Comparison of ENCODE assay signal across 8 cellular contexts in the genomic region with DNA sequence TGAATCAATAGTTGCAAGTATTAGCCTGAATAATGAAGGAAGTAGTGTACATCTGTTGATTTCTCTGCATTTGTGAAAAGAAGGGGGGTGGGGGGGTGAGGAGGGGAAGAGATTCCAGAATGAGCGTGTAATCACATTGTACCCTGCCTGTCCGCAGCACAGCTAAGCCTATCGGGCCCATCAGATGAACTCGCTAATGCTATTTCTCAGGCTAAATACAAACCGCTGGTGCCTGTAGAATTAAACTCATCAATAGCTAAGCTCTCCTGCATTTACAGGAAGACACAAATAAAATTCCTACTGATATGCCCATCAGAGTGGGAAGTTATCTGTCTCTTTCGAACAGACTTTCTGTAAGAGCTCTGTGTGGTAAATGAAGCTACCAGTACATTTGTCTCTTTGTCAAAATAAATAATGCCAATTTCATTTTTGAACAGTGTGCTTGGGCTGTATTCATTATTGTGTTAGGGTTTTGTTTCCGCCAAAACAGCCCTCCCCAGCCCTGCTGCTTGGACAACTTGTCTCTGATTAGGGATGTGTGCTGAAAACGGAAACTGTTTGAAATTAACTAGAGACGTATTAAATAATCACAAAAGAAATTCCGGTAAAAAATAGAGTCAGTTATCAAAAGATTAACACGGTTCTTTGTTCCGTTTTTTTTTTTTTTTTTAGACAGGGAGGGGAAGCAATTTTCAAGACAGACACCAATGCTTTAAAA.
DNase-seq lines count a peak whose midpoint lies in the region; ATAC-seq and TF ChIP-seq lines count a peak whose summit lies in the region.

No MANE protein-coding gene starts in this region.

- no peak for TF ChIP-seq EP300 in esophagus muscularis mucosa (IDR thresholded peaks at IDR 0.05)

- H3K9me3 ChIP-seq in ES-I3 (ENCODE audit: control insufficient read depth, insufficient read depth, low read length), result no peaks in the 10 kb centered on the region
- H3K9me3 ChIP-seq in esophagus muscularis mucosa, result peaks cover 0 to 4% (median 0%) of the 10 kb centered on the region in 4 donors
- no peaks in the 10 kb centered on the region for H3K9me3 ChIP-seq in neural progenitor cell (ENCODE audit: low read depth)
- peaks cover 0 to 9% of the 10 kb centered on the region in 2 donors for H3K9me3 ChIP-seq in left lung

- H3K4me3 Mint-ChIP-seq in neural progenitor cell, result peak overlapping the region; percentile 79

- H3K36me3 Mint-ChIP-seq in neural progenitor cell, result peaks cover 7% of the 10 kb centered on the region

- no peaks in the 10 kb centered on the region for H3K36me3 ChIP-seq in ES-I3 (ENCODE audit: insufficient read depth, low read length)
- no peaks in the 10 kb centered on the region for H3K36me3 ChIP-seq in esophagus muscularis mucosa
- no peaks in the 10 kb centered on the region for H3K36me3 ChIP-seq in neural progenitor cell
- H3K36me3 ChIP-seq in left lung, result no peaks in the 10 kb centered on the region

- no peaks in the 10 kb centered on the region for H3K27me3 ChIP-seq in esophagus muscularis mucosa
- no peaks in the 10 kb centered on the region for H3K27me3 ChIP-seq in neural progenitor cell
- peaks cover 0 to 14% of the 10 kb centered on the region in 2 donors for H3K27me3 ChIP-seq in left lung

- peak overlapping the region; percentile 68 for H3K4me2 ChIP-seq in neural progenitor cell

- H3K9ac ChIP-seq in ES-I3 (ENCODE audit: low read depth, low read length) (peak overlapping the region; percentile 28), neural progenitor cell (no peak overlapping the region)

- H3K79me2 ChIP-seq in neural progenitor cell (ENCODE audit: low read depth), result no peaks in the 10 kb centered on the region

- H3K4me1 ChIP-seq in ES-I3 (ENCODE audit: insufficient read depth, low read length) (peaks cover 40% of the 10 kb centered on the region), esophagus muscularis mucosa (peaks cover 0 to 7% (median 4%) of the 10 kb centered on the region in 4 donors), neural progenitor cell (peaks cover 42% of the 10 kb centered on the region), left lung (peaks cover 0 to 4% of the 10 kb centered on the region in 2 donors)

- H3K27ac Mint-ChIP-seq in neural progenitor cell, result peak overlapping the region; percentile 99

- H3K27ac ChIP-seq in esophagus muscularis mucosa (replicated peaks in 1 of 4), result peak overlapping the region in 2 of 4 donors; percentile 10 to 40
- H3K27ac ChIP-seq in neural progenitor cell, result peak overlapping the region; percentile 94
- H3K27ac ChIP-seq in left lung, result no peak overlapping the region

- intact Hi-C loops in esophagus muscularis mucosa (cut with DNase I) (no loop called here), left lung (cut with DNase I) (no loop called here)

- H3K27me3 Mint-ChIP-seq in neural progenitor cell (ENCODE audit: insufficient read depth, low read depth), result peaks cover 4% of the 10 kb centered on the region

- no peak for TF ChIP-seq CTCF in esophagus muscularis mucosa (IDR thresholded peaks at IDR 0.05)
- no peak for TF ChIP-seq CTCF in neural progenitor cell (IDR thresholded peaks at IDR 0.05)
- TF ChIP-seq CTCF in left lung (IDR thresholded peaks at IDR 0.05), result no peak

- no peak overlapping the region for H2AFZ ChIP-seq in neural progenitor cell (replicated peaks)

- H3F3A ChIP-seq in neural progenitor cell (ENCODE audit: low read depth), result peaks cover 42% of the 10 kb centered on the region

- ATAC-seq in left lung (no peak), HG02798 (IDR thresholded peaks at IDR 0.05; ENCODE audit: poor library complexity, unreplicated experiment) (no peak), GM19351 (IDR thresholded peaks at IDR 0.05; ENCODE audit: unreplicated experiment) (no peak)

- 44% methylated on average over 12 of the region's 12 CpGs for WGBS in esophagus muscularis mucosa

- peaks cover 68% of the 10 kb centered on the region for H3K4me1 Mint-ChIP-seq in neural progenitor cell

- H3K4me3 ChIP-seq in esophagus muscularis mucosa (peak overlapping the region; percentile 5 to 46 (median 33)), neural progenitor cell (peak overlapping the region; percentile 23), left lung (peak overlapping the region in 1 of 2 donors; percentile 17)

- no peak for TF ChIP-seq POLR2A in esophagus muscularis mucosa (IDR thresholded peaks at IDR 0.05; ENCODE audit: low read depth)

- H4K20me1 ChIP-seq in neural progenitor cell (ENCODE audit: low read depth), result no peaks in the 10 kb centered on the region

- DNase-seq in NCI-H345 treated with DMSO at 0.1 percent for 48 hours (lab: John Stamatoyannopoulos, UW; ENCODE audit: unreplicated experiment), result peak; percentile 45
- no peak for DNase-seq in esophagus muscularis mucosa (ENCODE audit: extremely low spot score)
- DNase-seq in neural progenitor cell (ENCODE audit: low spot score), result peak; percentile 77
- DNase-seq in left lung, result no peak
- no peak for DNase-seq in stimulated activated naive CD4-positive, alpha-beta T cell treated with Interleukin-2 at 50 U/mL for 16 hours (lab: John Stamatoyannopoulos, UW)

- H3K9me3 Mint-ChIP-seq in neural progenitor cell, result peaks cover 20% of the 10 kb centered on the region

Comparison
In these comparisons a context has a peak if more than half of its experiments do, and no peak if none do; other contexts are left out.
1. DNase-seq: peak in NCI-H345 treated with DMSO at 0.1 percent for 48 hours (single experiment) and neural progenitor cell (single experiment); none in esophagus muscularis mucosa (single experiment), left lung (0 of 2) and stimulated activated naive CD4-positive, alpha-beta T cell treated with Interleukin-2 at 50 U/mL for 16 hours (single experiment).